Comparison of ENCODE assay signal across 9 cellular contexts in genomic region chr15:67133738-67134576, GRCh38.
DNase-seq lines count a peak whose midpoint lies in the region; ATAC-seq and TF ChIP-seq lines count a peak whose summit lies in the region.
"Had no signal": no experiment of that assay in that cellular context is flagged by ENCODE, and none has a peak within 500 bp of the region (broad histone marks: within the 10 kb centered on the region; RNA-seq: fewer than 3 reads in every experiment).

No MANE protein-coding gene starts in this region.

- H3K27ac Mint-ChIP-seq in activated T-cell treated with anti-CD3 and anti-CD28 coated beads, Interleukin-2, amount 50 U/mL, for 72 hours = peak overlapping the region; percentile 99

- no peaks in the 10 kb centered on the region for H3K27me3 ChIP-seq in gastrocnemius medialis

- H3K4me1 ChIP-seq in gastrocnemius medialis = peaks cover 96 to 99% of the 10 kb centered on the region in 2 donors

- H3K9me3 Mint-ChIP-seq in activated T-cell treated with anti-CD3 and anti-CD28 coated beads, Interleukin-2, amount 50 U/mL, for 72 hours = no peaks in the 10 kb centered on the region

- no peaks in the 10 kb centered on the region for H3K27me3 Mint-ChIP-seq in activated T-cell treated with anti-CD3 and anti-CD28 coated beads, Interleukin-2, amount 50 U/mL, for 72 hours (ENCODE audit: low read depth)

- peaks cover 0 to 2% of the 10 kb centered on the region in 2 donors for H3K36me3 Mint-ChIP-seq in activated T-cell treated with anti-CD3 and anti-CD28 coated beads, Interleukin-2, amount 50 U/mL, for 72 hours (ENCODE audit: insufficient read depth in 2 of 2)

- no peak for TF ChIP-seq CTCF in gastrocnemius medialis (IDR thresholded peaks at IDR 0.05 in 4 of 5, conservative IDR thresholded peaks at IDR 0.05 in 1 of 5)

- no peak overlapping the region for H3K4me3 ChIP-seq in gastrocnemius medialis

- ATAC-seq in activated T-cell treated with anti-CD3 and anti-CD28 coated beads, Interleukin-2, amount 50 U/mL, for 72 hours (replicated peaks in 1 of 2) = peak; percentile 86 to 90
- ATAC-seq in Right ventricle myocardium superior (ENCODE audit: poor library complexity) = peak; percentile 32
- ATAC-seq in gastrocnemius medialis = peak; percentile 30 to 53

- in situ Hi-C loops in gastrocnemius medialis (cut with MboI; ENCODE audit: low sequenced_read_pairs in 4 of 4) = loop anchor here in 1 of 4 donors (25.0 kb wide), 1 partner anchor 103 kb away; no protein-coding TSS in a partner anchor

- peak overlapping the region; percentile 90 to 95 for H3K4me3 Mint-ChIP-seq in activated T-cell treated with anti-CD3 and anti-CD28 coated beads, Interleukin-2, amount 50 U/mL, for 72 hours

- peak in 1 of 2 donors; percentile 17 for TF ChIP-seq POLR2A in gastrocnemius medialis (IDR thresholded peaks at IDR 0.05)

- 0 out of 2 replicates have a peak, but pooled peaks have one; percentile 15 for TF ChIP-seq RAD21 in Ishikawa (IDR thresholded peaks at IDR 0.05; ENCODE audit: low read depth)

- intact Hi-C loops in Right ventricle myocardium superior (cut with DNase I) = no loop called here
- intact Hi-C loops in gastrocnemius medialis (cut with DNase I; ENCODE audit: low total_unique reads) = no loop called here

- H3K9me3 ChIP-seq in gastrocnemius medialis = no peaks in the 10 kb centered on the region

- H3K27ac ChIP-seq in gastrocnemius medialis = peak overlapping the region; percentile 72 to 92 (median 78)
- H3K27ac ChIP-seq: 22Rv1 had no signal

- peaks cover 98% of the 10 kb centered on the region for H3K4me1 Mint-ChIP-seq in activated T-cell treated with anti-CD3 and anti-CD28 coated beads, Interleukin-2, amount 50 U/mL, for 72 hours (ENCODE audit: low read depth)

- no peaks in the 10 kb centered on the region for H3K36me3 ChIP-seq in gastrocnemius medialis

- DNase-seq in DMS79 treated with DMSO at 0.1 percent for 48 hours (lab: John Stamatoyannopoulos, UW) (peak; percentile 3), DMS79 (lab: John Stamatoyannopoulos, UW) (no peak), Right ventricle myocardium superior (no peak), gastrocnemius medialis (no peak), HCEC 1CT (no peak), NCI-H2107 treated with DMSO at 0.1 percent for 48 hours (lab: John Stamatoyannopoulos, UW; ENCODE audit: unreplicated experiment) (no peak)
- DNase-seq in activated T-cell treated with anti-CD3 and anti-CD28 coated beads, Interleukin-2, amount 50 U/mL, for 72 hours = peak; percentile 67 to 72

- no peak for TF ChIP-seq EP300 in Ishikawa (IDR thresholded peaks at IDR 0.05; ENCODE audit: borderline replicate concordance)

TF ChIP-seq in Ishikawa, 13 proteins besides CTCF, POLR2A, EP300 and RAD21:
- no peak for TF ChIP-seq YY1 (IDR thresholded peaks at IDR 0.05; ENCODE audit: low read depth)
- TF ChIP-seq CREB1 (IDR thresholded peaks at IDR 0.05; ENCODE audit: low read depth) = no peak
- TF ChIP-seq NFIC (IDR thresholded peaks at IDR 0.05) = peak; percentile 20; the same call in 1 of the 2 replicates
- peak; percentile 68 for TF ChIP-seq TEAD4 (IDR thresholded peaks at IDR 0.05)
- peak; percentile 45; the same call in 1 of the 2 replicates for TF ChIP-seq TCF12 (IDR thresholded peaks at IDR 0.05; ENCODE audit: low read depth)
- TF ChIP-seq EGR1 (IDR thresholded peaks at IDR 0.05) = no peak

Comparison
In these comparisons a context has a peak if more than half of its experiments do, and no peak if none do; other contexts are left out.
1. DNase-seq: peak in DMS79 treated with DMSO at 0.1 percent for 48 hours (single experiment) and activated T-cell treated with anti-CD3 and anti-CD28 coated beads, Interleukin-2, amount 50 U/mL, for 72 hours (2 of 2); none in DMS79 (single experiment), Right ventricle myocardium superior (single experiment), gastrocnemius medialis (0 of 2), HCEC 1CT (single experiment) and NCI-H2107 treated with DMSO at 0.1 percent for 48 hours (single experiment).
2. ATAC-seq: peak in every context shown above with its lines; median percentile 88 in activated T-cell treated with anti-CD3 and anti-CD28 coated beads, Interleukin-2, amount 50 U/mL, for 72 hours; 42 in gastrocnemius medialis; 32 in Right ventricle myocardium superior.